ENCODE assay signal across 1 cellular context in the genomic region with DNA sequence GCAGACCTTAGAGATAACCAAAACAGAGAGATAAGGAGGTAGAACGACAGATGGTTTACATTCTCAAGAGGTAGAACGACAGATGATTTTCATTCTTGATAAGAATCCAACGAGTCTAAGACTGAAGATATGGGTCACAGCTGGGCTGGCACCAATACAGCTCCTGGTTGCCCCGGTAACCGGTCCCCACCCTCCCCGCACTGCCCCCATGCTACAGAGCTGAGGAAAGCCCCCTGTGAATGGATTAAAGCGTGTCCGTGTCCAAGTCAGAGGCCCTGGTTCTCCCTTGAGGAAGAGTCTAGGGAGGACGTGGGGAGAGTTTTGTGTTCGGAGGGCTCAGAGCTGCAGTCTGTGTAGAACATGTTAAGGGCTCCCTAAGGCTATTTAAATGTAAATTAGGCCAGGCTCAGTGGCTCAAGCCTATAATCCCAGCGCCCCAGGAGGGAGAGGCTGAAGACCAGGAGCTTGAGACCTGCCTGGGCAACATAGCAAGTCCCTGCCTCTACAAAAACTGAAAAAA.
TF ChIP-seq lines count a peak whose summit lies in the region.

No MANE protein-coding gene starts in this region.

TF ChIP-seq in WTC11, 78 proteins besides CTCF, POLR2A, EP300 and RAD21 (continued from another document):
- TF ChIP-seq, protein P1, sequence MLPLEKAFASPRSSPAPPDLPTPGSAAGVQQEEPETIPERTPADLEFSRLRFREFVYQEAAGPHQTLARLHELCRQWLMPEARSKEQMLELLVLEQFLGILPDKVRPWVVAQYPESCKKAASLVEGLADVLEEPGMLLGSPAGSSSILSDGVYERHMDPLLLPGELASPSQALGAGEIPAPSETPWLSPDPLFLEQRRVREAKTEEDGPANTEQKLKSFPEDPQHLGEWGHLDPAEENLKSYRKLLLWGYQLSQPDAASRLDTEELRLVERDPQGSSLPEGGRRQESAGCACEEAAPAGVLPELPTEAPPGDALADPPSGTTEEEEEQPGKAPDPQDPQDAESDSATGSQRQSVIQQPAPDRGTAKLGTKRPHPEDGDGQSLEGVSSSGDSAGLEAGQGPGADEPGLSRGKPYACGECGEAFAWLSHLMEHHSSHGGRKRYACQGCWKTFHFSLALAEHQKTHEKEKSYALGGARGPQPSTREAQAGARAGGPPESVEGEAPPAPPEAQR (CRISPR knock-in tag; IDR thresholded peaks at IDR 0.05), result no peak
- TF ChIP-seq ETV6 (CRISPR knock-in tag; IDR thresholded peaks at IDR 0.05) (0 out of 2 replicates have a peak, but pooled peaks have one; percentile 53), KAT7 (CRISPR knock-in tag; IDR thresholded peaks at IDR 0.05; ENCODE audit: borderline replicate concordance) (no peak), SP1 (CRISPR knock-in tag; conservative IDR thresholded peaks at IDR 0.05) (no peak), ZNF121 (CRISPR knock-in tag; IDR thresholded peaks at IDR 0.05) (peak; percentile 91), ZNF232 (CRISPR knock-in tag; IDR thresholded peaks at IDR 0.05) (no peak), NFATC4 (CRISPR knock-in tag; IDR thresholded peaks at IDR 0.05) (no peak), NFE2L1 (CRISPR knock-in tag; IDR thresholded peaks at IDR 0.05) (no peak)
- TF ChIP-seq, protein P2, sequence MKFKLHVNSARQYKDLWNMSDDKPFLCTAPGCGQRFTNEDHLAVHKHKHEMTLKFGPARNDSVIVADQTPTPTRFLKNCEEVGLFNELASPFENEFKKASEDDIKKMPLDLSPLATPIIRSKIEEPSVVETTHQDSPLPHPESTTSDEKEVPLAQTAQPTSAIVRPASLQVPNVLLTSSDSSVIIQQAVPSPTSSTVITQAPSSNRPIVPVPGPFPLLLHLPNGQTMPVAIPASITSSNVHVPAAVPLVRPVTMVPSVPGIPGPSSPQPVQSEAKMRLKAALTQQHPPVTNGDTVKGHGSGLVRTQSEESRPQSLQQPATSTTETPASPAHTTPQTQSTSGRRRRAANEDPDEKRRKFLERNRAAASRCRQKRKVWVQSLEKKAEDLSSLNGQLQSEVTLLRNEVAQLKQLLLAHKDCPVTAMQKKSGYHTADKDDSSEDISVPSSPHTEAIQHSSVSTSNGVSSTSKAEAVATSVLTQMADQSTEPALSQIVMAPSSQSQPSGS (CRISPR knock-in tag; IDR thresholded peaks at IDR 0.05; ENCODE audit: borderline replicate concordance, low read depth), result no peak
- TF ChIP-seq, protein P3, sequence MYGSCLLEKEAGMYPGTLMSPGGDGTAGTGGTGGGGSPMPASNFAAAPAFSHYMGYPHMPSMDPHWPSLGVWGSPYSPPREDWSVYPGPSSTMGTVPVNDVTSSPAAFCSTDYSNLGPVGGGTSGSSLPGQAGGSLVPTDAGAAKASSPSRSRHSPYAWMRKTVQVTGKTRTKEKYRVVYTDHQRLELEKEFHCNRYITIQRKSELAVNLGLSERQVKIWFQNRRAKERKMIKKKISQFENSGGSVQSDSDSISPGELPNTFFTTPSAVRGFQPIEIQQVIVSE (CRISPR knock-in tag; IDR thresholded peaks at IDR 0.05; ENCODE audit: borderline replicate concordance), result no peak
TF ChIP-seq in WTC11: peak in this region for 3.
